9 cellular contexts compared by ENCODE assay signal in the genomic region with DNA sequence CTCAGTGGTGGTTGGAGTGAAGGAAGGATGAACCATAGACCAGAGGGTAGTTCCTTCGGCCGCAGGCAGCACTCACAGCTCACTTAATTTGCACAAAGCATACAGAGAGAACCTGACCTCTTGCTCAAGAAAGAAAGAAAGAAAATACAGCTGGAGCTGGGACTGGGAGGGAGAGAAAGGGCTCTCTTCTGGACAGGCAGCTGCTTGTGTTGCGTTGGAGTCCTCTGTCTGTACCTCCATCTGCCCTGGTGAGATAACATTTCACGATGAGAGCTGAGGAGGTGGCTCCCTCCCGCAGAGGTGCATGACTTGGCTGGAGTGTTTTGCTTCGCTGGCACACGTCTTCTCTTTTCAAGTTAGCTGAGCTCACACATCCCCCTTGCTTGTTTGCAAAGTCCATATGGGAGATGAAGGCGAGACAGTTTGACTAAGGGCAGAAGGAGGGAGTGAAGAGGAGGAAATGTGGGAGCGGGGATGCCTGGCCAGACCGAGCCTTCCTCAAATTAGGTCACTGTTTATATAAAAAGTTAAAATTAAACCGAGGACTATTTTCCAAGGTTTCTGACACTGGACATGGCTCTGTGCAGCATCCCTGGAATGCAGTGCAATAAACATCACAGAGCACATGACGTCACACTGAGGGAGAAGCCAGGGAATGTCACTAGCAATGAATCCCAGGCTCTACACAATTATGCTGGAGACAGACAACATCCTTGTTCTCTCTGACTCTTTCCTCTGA.
DNase-seq lines count a peak whose midpoint lies in the region; ATAC-seq, FAIRE-seq and TF ChIP-seq lines count a peak whose summit lies in the region.
"Had no signal": no experiment of that assay in that cellular context is flagged by ENCODE, and none has a peak within 500 bp of the region (broad histone marks: within the 10 kb centered on the region; RNA-seq: fewer than 3 reads in every experiment).

No MANE protein-coding gene starts in this region.

- H3K14ac ChIP-seq in H9 (ENCODE audit: insufficient read depth, low read length), result no peak overlapping the region

- no peak overlapping the region for H2AK5ac ChIP-seq in H9 (ENCODE audit: insufficient read length, low read length)

- H3K27me3 ChIP-seq in H9 (ENCODE audit: insufficient read depth, low read length), result no peaks in the 10 kb centered on the region

- H4K91ac ChIP-seq in H9 (ENCODE audit: insufficient read length, low read depth, low read length), result no peak overlapping the region

- TF ChIP-seq CTCF in kidney (IDR thresholded peaks at IDR 0.05; ENCODE audit: borderline replicate concordance, extremely low read depth, insufficient read depth), result no peak
- TF ChIP-seq CTCF in H9 (conservative IDR thresholded peaks at IDR 0.05), result no peak

- H3K9ac ChIP-seq in kidney (ENCODE audit: low read length in 2 of 2) (peak overlapping the region in 1 of 2 donors; percentile 47), H9 (ENCODE audit: extremely low read depth, insufficient read length, low read length) (no peak overlapping the region)

- peaks cover 3% of the 10 kb centered on the region for H3K27me3 Mint-ChIP-seq in activated CD4-positive, alpha-beta memory T cell treated with anti-CD3 and anti-CD28 coated beads for 36 hours
- no peaks in the 10 kb centered on the region for H3K27me3 Mint-ChIP-seq in H9 (ENCODE audit: low read depth)

- no peak overlapping the region for H3T11ph ChIP-seq in H9 (ENCODE audit: low read length)

- H2BK15ac ChIP-seq in H9 (ENCODE audit: low read depth, low read length), result no peak overlapping the region

- peaks cover 2% of the 10 kb centered on the region for H3K23me2 ChIP-seq in H9 (ENCODE audit: insufficient read length, low read depth, low read length, poor library complexity, severe bottlenecking)

- no peak for TF ChIP-seq POLR2A in H54 (IDR thresholded peaks at IDR 0.05; ENCODE audit: low read depth, low read length)

- no peak for FAIRE-seq in H54 (lab: Jason Lieb, UNC)
- peak; percentile 62 for FAIRE-seq in kidney (lab: Jason Lieb, UNC)

- no peak overlapping the region for H3K27ac Mint-ChIP-seq in activated CD4-positive, alpha-beta memory T cell treated with anti-CD3 and anti-CD28 coated beads for 36 hours
- no peak overlapping the region for H3K27ac Mint-ChIP-seq in H9

- H3K79me2 ChIP-seq in H9 (ENCODE audit: insufficient read depth, low read length), result no peaks in the 10 kb centered on the region

- no peak overlapping the region for H3K4me2 ChIP-seq in H9 (ENCODE audit: insufficient read depth, insufficient read length, low read length)

- intact Hi-C loops in kidney (cut with DNase I), result no loop called here
- intact Hi-C loops in activated CD4-positive, alpha-beta memory T cell treated with anti-CD3 and anti-CD28 coated beads for 36 hours (cut with micrococcal nuclease), result no loop called here

- H3K27ac ChIP-seq in kidney (ENCODE audit: low read depth in 2 of 2, low read length in 2 of 2) (peak overlapping the region; percentile 71 to 85), H9 (ENCODE audit: insufficient read length, low read depth, low read length) (no peak overlapping the region)
- H3K27ac ChIP-seq: VCaP had no signal

- no peak overlapping the region for H3K4me3 Mint-ChIP-seq in activated CD4-positive, alpha-beta memory T cell treated with anti-CD3 and anti-CD28 coated beads for 36 hours
- no peak overlapping the region for H3K4me3 Mint-ChIP-seq in H9

- no peaks in the 10 kb centered on the region for H3K36me3 Mint-ChIP-seq in activated CD4-positive, alpha-beta memory T cell treated with anti-CD3 and anti-CD28 coated beads for 36 hours
- H3K36me3 Mint-ChIP-seq in H9 (ENCODE audit: insufficient read depth in 1 of 3, low read depth in 3 of 3), result peaks cover 8 to 12% (median 8%) of the 10 kb centered on the region in 3 experiments; a peak in 6 of 7 replicates

- peak overlapping the region; percentile 14 to 24 for H3K4me3 ChIP-seq in kidney (ENCODE audit: low read length in 2 of 2)

- H3K36me3 ChIP-seq in kidney (ENCODE audit: control insufficient read depth in 1 of 2, insufficient read depth in 2 of 2, low read length in 2 of 2), result no peaks in the 10 kb centered on the region

- no peak overlapping the region for H2BK120ac ChIP-seq in H9 (ENCODE audit: low read depth, low read length, poor library complexity, severe bottlenecking)

- no peak overlapping the region for H2AFZ ChIP-seq in H9 (ENCODE audit: low read length)

- WGBS in H9 (ENCODE audit: extremely low coverage, insufficient read length, low lambda C conversion rate), result no CpG with 5 or more reads among the region's 12 CpGs

- peaks cover 9% of the 10 kb centered on the region for H3K4me1 Mint-ChIP-seq in activated CD4-positive, alpha-beta memory T cell treated with anti-CD3 and anti-CD28 coated beads for 36 hours (ENCODE audit: low read depth)
- H3K4me1 Mint-ChIP-seq in H9, result no peaks in the 10 kb centered on the region; a peak in 2 of 4 replicates

- no peak overlapping the region for H3K4ac ChIP-seq in H9 (ENCODE audit: low read depth, low read length)

- H3K79me1 ChIP-seq in H9 (ENCODE audit: insufficient read depth, low read depth, low read length, poor library complexity, severe bottlenecking), result no peaks in the 10 kb centered on the region

- no peak overlapping the region for H4K5ac ChIP-seq in H9 (ENCODE audit: insufficient read length, low read depth, low read length)

- no peak overlapping the region for H3K23ac ChIP-seq in H9 (ENCODE audit: insufficient read length, low read depth, low read length)

- no peak overlapping the region for H2BK5ac ChIP-seq in H9 (ENCODE audit: insufficient read length, low read length)

- H4K20me1 ChIP-seq in H9 (ENCODE audit: control insufficient read depth, insufficient read depth, insufficient read length), result no peaks in the 10 kb centered on the region

- H3K56ac ChIP-seq in H9 (ENCODE audit: insufficient read length, low read depth, low read length), result no peak overlapping the region

- H4K8ac ChIP-seq in H9 (replicated peaks; ENCODE audit: insufficient read length, low read depth, low read length), result no peak overlapping the region

- no peak overlapping the region for H3K18ac ChIP-seq in H9 (ENCODE audit: insufficient read length, low read depth, low read length)

- H3K9me3 ChIP-seq in kidney (ENCODE audit: control insufficient read depth in 1 of 2, low read length in 2 of 2) (no peaks in the 10 kb centered on the region), H9 (ENCODE audit: control insufficient read depth, low read depth, low read length) (no peaks in the 10 kb centered on the region)

- H2BK20ac ChIP-seq in H9 (ENCODE audit: low read depth, low read length, poor library complexity, severe bottlenecking), result no peak overlapping the region

- peaks cover 4% of the 10 kb centered on the region for H3K9me3 Mint-ChIP-seq in activated CD4-positive, alpha-beta memory T cell treated with anti-CD3 and anti-CD28 coated beads for 36 hours
- H3K9me3 Mint-ChIP-seq in H9, result peaks cover 6 to 8% of the 10 kb centered on the region in 2 experiments

- H3K4me1 ChIP-seq in kidney (ENCODE audit: control insufficient read depth in 1 of 2, insufficient read depth in 1 of 2, low read depth in 1 of 2, low read length in 2 of 2), result peaks cover 13 to 15% of the 10 kb centered on the region in 2 donors
- H3K4me1 ChIP-seq in H9 (ENCODE audit: insufficient read depth, low read length), result no peaks in the 10 kb centered on the region

- POLR2A ChIA-PET in activated CD4-positive, alpha-beta memory T cell treated with anti-CD3 and anti-CD28 coated beads for 36 hours (lab: Charles Lee), result no interaction called here

- no peak overlapping the region for H2BK12ac ChIP-seq in H9 (ENCODE audit: insufficient read length, low read depth, low read length)

- peak; percentile 24 for DNase-seq in H54 (ENCODE audit: insufficient read length, low spot score)
- DNase-seq in astrocyte of the hippocampus (ENCODE audit: low read depth, low spot score), result peak; percentile 77
- peak; percentile 72 for DNase-seq in kidney
- peak; percentile 62 for DNase-seq in stromal cell of bone marrow (ENCODE audit: low read depth)
- no peak for DNase-seq in activated CD4-positive, alpha-beta memory T cell treated with anti-CD3 and anti-CD28 coated beads for 36 hours
- no peak for DNase-seq in H9

- ATAC-seq in HG03175 (IDR thresholded peaks at IDR 0.05; ENCODE audit: unreplicated experiment) (no peak), GM21367 (IDR thresholded peaks at IDR 0.05; ENCODE audit: unreplicated experiment) (no peak)

- CTCF ChIA-PET in activated CD4-positive, alpha-beta memory T cell treated with anti-CD3 and anti-CD28 coated beads for 36 hours (lab: Charles Lee), result no interaction called here

Comparison
In these comparisons a context has a peak if more than half of its experiments do, and no peak if none do; other contexts are left out.
1. DNase-seq: peak in H54 (single experiment), astrocyte of the hippocampus (single experiment), kidney (single experiment) and stromal cell of bone marrow (single experiment); none in activated CD4-positive, alpha-beta memory T cell treated with anti-CD3 and anti-CD28 coated beads for 36 hours (single experiment) and H9 (single experiment).